26 cellular contexts compared by ENCODE assay signal in the genomic region with DNA sequence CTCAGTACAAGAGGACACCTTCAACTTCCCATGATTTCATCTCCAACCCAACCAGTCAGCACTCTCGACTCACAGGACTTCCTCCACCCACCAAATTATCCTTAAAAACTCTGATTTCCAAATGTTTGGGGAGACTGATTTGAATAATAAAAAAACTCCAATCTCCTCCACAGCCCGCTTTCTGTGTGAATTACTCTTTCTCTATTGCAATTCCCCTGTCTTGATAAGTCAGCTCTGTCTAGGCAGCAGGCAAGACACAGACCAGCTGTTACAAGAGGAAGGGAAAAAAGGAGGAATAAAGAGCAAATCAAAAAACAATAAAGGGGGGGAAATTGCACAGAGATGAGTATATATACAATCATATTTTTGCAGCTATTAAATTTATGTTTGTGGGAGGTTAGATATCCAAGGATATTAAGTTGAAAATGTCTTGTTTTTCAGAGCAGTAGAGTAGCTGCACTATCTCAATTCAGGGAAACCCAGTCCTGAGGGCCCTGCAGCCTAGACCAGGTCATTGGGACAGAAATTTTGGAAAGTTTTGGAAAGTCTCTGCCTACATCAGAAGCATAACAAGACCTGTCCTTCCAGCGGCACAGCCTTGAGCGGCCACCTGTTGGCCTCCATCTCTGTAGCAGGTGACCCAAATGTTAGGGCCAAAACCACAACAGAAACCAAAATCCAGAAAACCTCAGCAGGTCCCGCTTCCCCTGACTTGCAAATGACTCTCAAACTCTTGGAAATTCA. TPM values are rescaled to one million over a fixed set of nuclear protein-coding genes. Genes with fewer than 3 reads are reported as not detected.
DNase-seq lines count a peak whose midpoint lies in the region; ATAC-seq and TF ChIP-seq lines count a peak whose summit lies in the region.
"Had no signal": no experiment of that assay in that cellular context is flagged by ENCODE, and none has a peak within 500 bp of the region (broad histone marks: within the 10 kb centered on the region; RNA-seq: fewer than 3 reads in every experiment).

No MANE protein-coding gene starts in this region.

- no peak for TF ChIP-seq CTCF in SK-N-SH (IDR thresholded peaks at IDR 0.05)
- no peak for TF ChIP-seq CTCF in fibroblast of lung (conservative IDR thresholded peaks at IDR 0.05 in 1 of 2, IDR thresholded peaks at IDR 0.05 in 1 of 2; ENCODE audit: low read depth in 1 of 2, low read length in 2 of 2)

- H4K5ac ChIP-seq in mesendoderm (ENCODE audit: low read length): no peak overlapping the region

- H3K4ac ChIP-seq in mesendoderm (ENCODE audit: low read depth, low read length): no peak overlapping the region

- H3K9me3 ChIP-seq in SK-N-SH (no peaks in the 10 kb centered on the region), fibroblast of lung (ENCODE audit: control insufficient read depth, insufficient read depth, low read depth, low read length) (no peaks in the 10 kb centered on the region)
- H3K9me3 ChIP-seq: psoas muscle, vagina had no signal

- H2BK5ac ChIP-seq in mesendoderm (ENCODE audit: low read length): no peak overlapping the region

- H3K79me1 ChIP-seq in mesendoderm (ENCODE audit: low read length): no peaks in the 10 kb centered on the region

- 52% methylated on average over 3 of the region's 5 CpGs for WGBS in SK-N-SH (ENCODE audit: low lambda C conversion rate)
- no CpG with 5 or more reads among the region's 5 CpGs for WGBS in mesendoderm (ENCODE audit: extremely low coverage, insufficient coverage, low lambda C conversion rate)

- H4K20me1 ChIP-seq in SK-N-SH (ENCODE audit: insufficient read depth) (no peaks in the 10 kb centered on the region), fibroblast of lung (ENCODE audit: control insufficient read depth, extremely low read depth, insufficient read depth, low read length) (no peaks in the 10 kb centered on the region)

- no peaks in the 10 kb centered on the region for H3K9me2 ChIP-seq in SK-N-SH

- no peak overlapping the region for H2BK15ac ChIP-seq in mesendoderm (replicated peaks; ENCODE audit: low read depth)

- peak overlapping the region; percentile 62; the same call in 1 of the 2 replicates for H2AFZ ChIP-seq in SK-N-SH (ENCODE audit: low read depth)
- no peak overlapping the region for H2AFZ ChIP-seq in fibroblast of lung (ENCODE audit: low read length)

- POLR2A ChIA-PET in SK-N-SH (lab: Yijun Ruan, JAX): no interaction called here

- peaks cover 0 to 15% of the 10 kb centered on the region in 2 experiments; a peak in 2 of 4 replicates for H3K4me1 ChIP-seq in SK-N-SH (ENCODE audit: control insufficient read depth in 1 of 2, insufficient read depth in 2 of 2, low read depth in 1 of 2, low read length in 1 of 2)
- H3K4me1 ChIP-seq in fibroblast of lung (ENCODE audit: control insufficient read depth, extremely low read depth, insufficient read depth, low read length): peaks cover 7% of the 10 kb centered on the region
- no peaks in the 10 kb centered on the region for H3K4me1 ChIP-seq in mesendoderm (ENCODE audit: control insufficient read depth, low read depth, low read length)
- H3K4me1 ChIP-seq: psoas muscle, vagina had no signal

- DNase-seq in HT1080 (ENCODE audit: low read depth) (peak; percentile 25), SK-N-SH (no peak), fibroblast of lung (ENCODE audit: low read depth in 2 of 2) (peak; percentile 50 to 66), NCI-H69 (lab: John Stamatoyannopoulos, UW) (no peak), mesendoderm (no peak), GM19238 (ENCODE audit: insufficient read length, low spot score) (no peak)
- DNase-seq: activated CD4-positive, alpha-beta T cell treated with anti-CD3 and anti-CD28 coated beads for 1 hour; activated naive CD4-positive, alpha-beta T cell treated with Interleukin-2 at 50 U/mL for 16 hours; activated T-cell treated with anti-CD3 and anti-CD28 coated beads, Interleukin-2, amount 50 U/mL, for 48 hours; amygdala; caudate nucleus; CD8-positive, alpha-beta T cell; DMS53; hippocampal formation; KBM-7; NCI-H2029; NCI-H82; psoas muscle; stimulated activated naive B cell treated with anti-CD40 and anti-IgM and Interleukin-4, amounts not matched to agents 10 μg/mL and 1 μg/mL and 100 μg/mL, for 72 hours had no signal

- H3K27ac ChIP-seq in SK-N-SH (ENCODE audit: low read depth in 2 of 2, low read length in 1 of 2): peak overlapping the region in 1 of 2 experiments; percentile 90; a peak in 2 of 4 replicates
- peak overlapping the region; percentile 27 for H3K27ac ChIP-seq in fibroblast of lung (ENCODE audit: insufficient read depth, low read length)
- H3K27ac ChIP-seq in mesendoderm (ENCODE audit: low read depth, low read length): no peak overlapping the region
- H3K27ac ChIP-seq: psoas muscle, vagina had no signal

- H3K18ac ChIP-seq in mesendoderm (ENCODE audit: low read length): no peak overlapping the region

- no peak for ATAC-seq in GM21360 (IDR thresholded peaks at IDR 0.05; ENCODE audit: unreplicated experiment)
- ATAC-seq: CD8-positive, alpha-beta T cell; psoas muscle had no signal

- no peak overlapping the region for H4K8ac ChIP-seq in mesendoderm (ENCODE audit: low read depth, low read length)

- peak overlapping the region in 1 of 2 experiments; percentile 0; a peak in 1 of 4 replicates for H3K4me3 ChIP-seq in SK-N-SH (ENCODE audit: low read depth in 2 of 2, low read length in 1 of 2)
- no peak overlapping the region for H3K4me3 ChIP-seq in fibroblast of lung (replicated peaks in 1 of 4; ENCODE audit: control extremely low read depth in 1 of 4, insufficient read depth in 1 of 4, low read depth in 3 of 4, low read length in 4 of 4)
- no peak overlapping the region for H3K4me3 ChIP-seq in mesendoderm (ENCODE audit: low read length)
- H3K4me3 ChIP-seq: psoas muscle, skin epidermis, vagina had no signal

- no peak overlapping the region for H3K56ac ChIP-seq in mesendoderm (ENCODE audit: low read length)

- no peak for TF ChIP-seq RAD21 in SK-N-SH (IDR thresholded peaks at IDR 0.05; ENCODE audit: low read length)

- H3K36me3 ChIP-seq in SK-N-SH (replicated peaks in 1 of 2; ENCODE audit: control insufficient read depth in 1 of 2, insufficient read depth in 2 of 2, low read length in 1 of 2) (no peaks in the 10 kb centered on the region), fibroblast of lung (ENCODE audit: control insufficient read depth, insufficient read depth, low read length) (no peaks in the 10 kb centered on the region), mesendoderm (ENCODE audit: control insufficient read depth, insufficient read depth, low read length) (no peaks in the 10 kb centered on the region)
- H3K36me3 ChIP-seq: vagina had no signal

- H3K9ac ChIP-seq in SK-N-SH (no peak overlapping the region), fibroblast of lung (ENCODE audit: insufficient read depth, low read length) (no peak overlapping the region), mesendoderm (ENCODE audit: low read length) (no peak overlapping the region)

- no peak overlapping the region for H2AK5ac ChIP-seq in mesendoderm (ENCODE audit: low read length)

- TF ChIP-seq EP300 in SK-N-SH (IDR thresholded peaks at IDR 0.05; ENCODE audit: borderline replicate concordance in 1 of 2, low read depth in 1 of 2, low read length in 1 of 2): no peak

- H3K27me3 ChIP-seq in SK-N-SH (ENCODE audit: insufficient read depth) (no peaks in the 10 kb centered on the region), fibroblast of lung (ENCODE audit: control insufficient read depth, insufficient read depth, low read length) (no peaks in the 10 kb centered on the region), mesendoderm (ENCODE audit: insufficient read depth, low read length, poor library complexity) (no peaks in the 10 kb centered on the region)
- H3K27me3 ChIP-seq: vagina had no signal

- peak overlapping the region; percentile 13; the same call in 1 of the 2 replicates for H3K4me2 ChIP-seq in SK-N-SH
- H3K4me2 ChIP-seq in fibroblast of lung (ENCODE audit: extremely low read depth, insufficient read depth, low read length): peak overlapping the region; percentile 8
- H3K4me2 ChIP-seq in mesendoderm (ENCODE audit: low read length): no peak overlapping the region

- H3K23ac ChIP-seq in mesendoderm (ENCODE audit: low read length): no peak overlapping the region

- peaks cover 16% of the 10 kb centered on the region for H3F3A ChIP-seq in SK-N-SH (replicated peaks; ENCODE audit: insufficient read depth)

- CTCF ChIA-PET in SK-N-SH (lab: Yijun Ruan, JAX): no interaction called here

- H3K79me2 ChIP-seq in SK-N-SH (ENCODE audit: insufficient read depth) (no peaks in the 10 kb centered on the region), fibroblast of lung (ENCODE audit: control insufficient read depth, insufficient read depth, low read length) (no peaks in the 10 kb centered on the region), mesendoderm (ENCODE audit: control insufficient read depth, insufficient read depth, low read length) (no peaks in the 10 kb centered on the region)

- H2BK120ac ChIP-seq in mesendoderm (ENCODE audit: low read depth, low read length): no peak overlapping the region

TF ChIP-seq in SK-N-SH, 30 proteins besides CTCF, POLR2A, EP300 and RAD21 (continues in another document):
- TF ChIP-seq, protein P1, sequence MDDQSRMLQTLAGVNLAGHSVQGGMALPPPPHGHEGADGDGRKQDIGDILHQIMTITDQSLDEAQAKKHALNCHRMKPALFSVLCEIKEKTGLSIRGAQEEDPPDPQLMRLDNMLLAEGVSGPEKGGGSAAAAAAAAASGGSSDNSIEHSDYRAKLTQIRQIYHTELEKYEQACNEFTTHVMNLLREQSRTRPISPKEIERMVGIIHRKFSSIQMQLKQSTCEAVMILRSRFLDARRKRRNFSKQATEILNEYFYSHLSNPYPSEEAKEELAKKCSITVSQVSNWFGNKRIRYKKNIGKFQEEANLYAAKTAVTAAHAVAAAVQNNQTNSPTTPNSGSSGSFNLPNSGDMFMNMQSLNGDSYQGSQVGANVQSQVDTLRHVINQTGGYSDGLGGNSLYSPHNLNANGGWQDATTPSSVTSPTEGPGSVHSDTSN (IDR thresholded peaks at IDR 0.05): no peak

RNA-seq across cellular contexts. Expression of a gene that starts 32.8 kb away (rescaled TPM):
- total RNA-seq in HT1080 (2014; rRNA removed; shearing (Covaris generic)): 7.5 and 9.1 TPM in 2 replicates
- polyA plus RNA-seq in HT1080 (2015; cell fraction: cytosol; rRNA removed): 13.8 and 17.7 TPM in 2 replicates
- polyA plus RNA-seq in HT1080 (2015; cell fraction: nucleus; rRNA removed): 12.7 and 15.3 TPM in 2 replicates
- polyA plus RNA-seq in SK-N-SH (2012; rRNA removed) (0.10 and 0.19 TPM in 2 replicates), fibroblast of lung (0.19 and 0.99 TPM in 2 replicates)
- 0.10 and 0.12 TPM in 2 replicates for polyA plus RNA-seq in SK-N-SH (2012; cell fraction: cytosol; rRNA removed)
- polyA plus RNA-seq in SK-N-SH (2012; cell fraction: nucleus; rRNA removed): 0.04 and 0.11 TPM in 2 replicates
- total RNA-seq in fibroblast of lung: 0.51 and 1.5 TPM in 2 replicates
- polyA plus RNA-seq in fibroblast of lung (2012): 0.24 and 1.2 TPM in 2 replicates
- 0.52 TPM in 1 of 2 replicates, not detected in the other for polyA minus RNA-seq in fibroblast of lung (ENCODE audit: low replicate concordance)
- polyA plus RNA-seq in mesendoderm (2013, experiment 1 of 2): 0.17 TPM
- 0.21 TPM for polyA plus RNA-seq in mesendoderm (2013, experiment 2 of 2)
- total RNA-seq: activated CD8-positive, alpha-beta memory T cell treated with anti-CD3 and anti-CD28 coated beads for 36 hours; CD8-positive, alpha-beta T cell; endothelial cell of umbilical vein; frontal cortex; psoas muscle; temporal lobe; vagina had no signal
- polyA plus RNA-seq: endothelial cell of umbilical vein, psoas muscle had no signal

Comparison
In these comparisons a context has a peak if more than half of its experiments do, and no peak if none do; other contexts are left out.
1. DNase-seq: peak in HT1080 (single experiment) and fibroblast of lung (2 of 2); none in SK-N-SH (single experiment), NCI-H69 (single experiment), mesendoderm (single experiment) and GM19238 (single experiment).